In the genomic region with DNA sequence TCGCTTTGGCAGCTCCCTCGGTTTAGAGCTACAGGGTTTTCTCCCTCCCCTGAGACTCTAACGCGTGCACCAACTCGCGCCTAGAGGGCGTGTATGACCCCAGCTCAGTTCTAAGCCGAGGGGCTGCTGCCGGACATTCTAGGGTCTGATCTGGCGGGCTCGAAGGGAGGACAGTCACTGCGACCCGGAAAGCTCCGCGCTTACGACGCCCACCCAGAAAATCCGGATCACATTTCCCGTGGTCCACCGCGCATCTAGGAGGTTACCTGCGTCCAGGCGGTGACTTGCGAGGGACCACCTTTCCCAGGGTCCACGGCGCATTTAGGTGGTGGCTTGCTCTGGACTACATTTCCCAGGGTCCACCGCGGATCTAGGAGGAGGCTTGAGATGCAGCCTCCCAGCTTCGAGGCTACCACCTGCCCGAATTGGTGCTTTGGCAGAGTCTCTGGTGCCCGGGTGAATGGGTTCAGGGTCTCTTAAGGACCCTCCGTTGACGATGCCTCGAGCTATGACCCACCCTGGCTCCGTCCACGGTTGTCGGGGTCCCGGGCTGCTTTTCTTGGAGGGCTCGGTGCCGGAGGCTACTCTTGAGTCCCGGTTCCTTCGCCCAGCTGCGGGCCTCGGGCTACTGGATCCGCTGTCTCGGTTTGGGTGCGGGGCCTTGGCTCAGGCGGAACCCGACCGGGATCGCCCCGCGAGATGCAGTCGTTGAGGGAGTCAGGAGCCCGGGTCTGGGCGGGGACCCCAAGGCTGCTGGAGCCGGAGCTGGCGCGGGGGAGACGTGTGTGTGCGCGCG, we compare ENCODE assay signal across 8 cellular contexts. TPM values are rescaled to one million over a fixed set of nuclear protein-coding genes. Genes with fewer than 3 reads are reported as not detected.
A peak's percentile ranks its signal among the peaks of the same experiment; 100 is the strongest.
DNase-seq lines count a peak whose midpoint lies in the region; ATAC-seq lines count a peak whose summit lies in the region.

No MANE protein-coding gene starts in this region.

- 76% methylated on average over 63 of the region's 63 CpGs for WGBS in HUES64

- H3K27me3 ChIP-seq in HUES64 (ENCODE audit: insufficient read depth, low read length) (no peaks in the 10 kb centered on the region), subcutaneous abdominal adipose tissue (ENCODE audit: control insufficient read depth in 5 of 5, insufficient read depth in 4 of 5, low read length in 5 of 5) (peaks cover 0 to 11% (median 0%) of the 10 kb centered on the region in 5 donors)

- H3K9ac ChIP-seq in HUES64 (ENCODE audit: low read depth, low read length) = peak overlapping the region; percentile 8; the same call in 1 of the 2 replicates
- H3K9ac ChIP-seq in subcutaneous abdominal adipose tissue (ENCODE audit: low read length in 5 of 5) = peak overlapping the region in 2 of 5 donors; percentile 56 to 61

- H3K27ac ChIP-seq in HUES64 (ENCODE audit: low read depth, low read length) (peak overlapping the region; percentile 40; the same call in 1 of the 2 replicates), subcutaneous abdominal adipose tissue (ENCODE audit: low read depth, low read length) (no peak overlapping the region)

- peak; percentile 87 for DNase-seq in cerebellar cortex (ENCODE audit: low spot score)
- peak; percentile 35 for DNase-seq in inferior parietal cortex (ENCODE audit: extremely low spot score)
- DNase-seq in NCI-H69 (lab: John Stamatoyannopoulos, UW) = no peak
- no peak for DNase-seq in NCI-H2107 treated with DMSO at 0.1 percent for 48 hours (lab: John Stamatoyannopoulos, UW; ENCODE audit: unreplicated experiment)
- DNase-seq in NCI-H1048 (lab: John Stamatoyannopoulos, UW) = no peak

- H3K9me3 ChIP-seq in HUES64 (ENCODE audit: insufficient read depth, low read depth, low read length) (no peaks in the 10 kb centered on the region), subcutaneous abdominal adipose tissue (ENCODE audit: control insufficient read depth in 5 of 5, low read length in 5 of 5) (peaks cover 0 to 19% (median 8%) of the 10 kb centered on the region in 5 donors)

- H3K4me1 ChIP-seq in HUES64 (ENCODE audit: insufficient read depth, low read length) (peaks cover 19% of the 10 kb centered on the region), subcutaneous abdominal adipose tissue (ENCODE audit: control insufficient read depth in 5 of 5, insufficient read depth in 5 of 5, low read length in 5 of 5) (peaks cover 3 to 17% (median 15%) of the 10 kb centered on the region in 5 donors)

- H3K36me3 ChIP-seq in HUES64 (ENCODE audit: insufficient read depth, low read length) (no peaks in the 10 kb centered on the region), subcutaneous abdominal adipose tissue (ENCODE audit: control insufficient read depth in 5 of 5, insufficient read depth in 5 of 5, low read length in 5 of 5) (no peaks in the 10 kb centered on the region)

- H3K4me3 ChIP-seq in HUES64 (ENCODE audit: low read length) (peak overlapping the region; percentile 53), subcutaneous abdominal adipose tissue (ENCODE audit: low read depth in 1 of 5, low read length in 5 of 5) (peak overlapping the region; percentile 56 to 77 (median 60))

- ATAC-seq in GM19023 (IDR thresholded peaks at IDR 0.05; ENCODE audit: unreplicated experiment) = no peak

RNA-seq across cellular contexts. Expression of gene ZNF146, which starts 30.5 kb away (rescaled TPM):
- 106 TPM for polyA plus RNA-seq in HUES64 (2013, experiment 1 of 2)
- polyA plus RNA-seq in HUES64 (2013, experiment 2 of 2) = 108 TPM

RNA-seq across cellular contexts. Expression of gene ZNF565, which starts 30.9 kb away (rescaled TPM):
- polyA plus RNA-seq in HUES64 (2013, experiment 1 of 2) = 3.2 TPM
- 3.6 TPM for polyA plus RNA-seq in HUES64 (2013, experiment 2 of 2)

Comparison
In these comparisons a context has a peak if more than half of its experiments do, and no peak if none do; other contexts are left out.
1. DNase-seq: peak in cerebellar cortex (single experiment) and inferior parietal cortex (single experiment); none in NCI-H69 (single experiment), NCI-H2107 treated with DMSO at 0.1 percent for 48 hours (single experiment) and NCI-H1048 (single experiment).